In genomic region chr3:126060613-126061145, GRCh38 we compare ENCODE assay signal across 17 cellular contexts. TPM values are rescaled to one million over a fixed set of nuclear protein-coding genes. Genes with fewer than 3 reads are reported as not detected.
A peak's percentile ranks its signal among the peaks of the same experiment; 100 is the strongest.
DNase-seq lines count a peak whose midpoint lies in the region; ATAC-seq and TF ChIP-seq lines count a peak whose summit lies in the region.
"Had no signal": no experiment of that assay in that cellular context is flagged by ENCODE, and none has a peak within 500 bp of the region (broad histone marks: within the 10 kb centered on the region; RNA-seq: fewer than 3 reads in every experiment).

No MANE protein-coding gene starts in this region.

- DNase-seq in activated CD4-positive, alpha-beta T cell treated with anti-CD3 and anti-CD28 coated beads, Interleukin-2, amount 10 ng/mL, durations not matched to agents 24 days and 14 days, result peak; percentile 49
- DNase-seq in activated CD4-positive, alpha-beta T cell treated with anti-CD3 and anti-CD28 coated beads, Interleukin-2, amount 50 U/mL, for 48 hours, result no peak
- DNase-seq in HEK293T (ENCODE audit: extremely low spot score), result peak; percentile 1
- no peak for DNase-seq in neuronal stem cell (ENCODE audit: low spot score)
- no peak for DNase-seq in HFFc6
- no peak for DNase-seq in GM19238 (ENCODE audit: insufficient read length, low spot score)
- DNase-seq: CD8-positive, alpha-beta T cell; COR-L47; DMS53; GF-D8; GM23248 had no signal

- no peaks in the 10 kb centered on the region for H3K79me1 ChIP-seq in neuronal stem cell (ENCODE audit: low read depth, low read length)

- intact Hi-C loops in activated CD4-positive, alpha-beta T cell treated with anti-CD3 and anti-CD28 coated beads, Interleukin-2, amount 10 ng/mL, durations not matched to agents 24 days and 14 days (cut with micrococcal nuclease), result no loop called here

- no peak overlapping the region for H4K91ac ChIP-seq in neuronal stem cell (ENCODE audit: low read depth, low read length, poor library complexity)

- H3K27ac ChIP-seq in neuronal stem cell (replicated peaks; ENCODE audit: low read length) (no peak overlapping the region), temporal lobe (ENCODE audit: low read depth, low read length) (peak overlapping the region; percentile 37)
- H3K27ac ChIP-seq: 22Rv1, GM23248 had no signal

- no peak overlapping the region for H3K14ac ChIP-seq in neuronal stem cell (ENCODE audit: low read length)

- no peak overlapping the region for H2BK120ac ChIP-seq in neuronal stem cell (ENCODE audit: low read depth, low read length)

- peaks cover 5% of the 10 kb centered on the region for H3K4me1 Mint-ChIP-seq in activated CD4-positive, alpha-beta T cell treated with anti-CD3 and anti-CD28 coated beads, Interleukin-2, amount 10 ng/mL, durations not matched to agents 24 days and 14 days
- H3K4me1 Mint-ChIP-seq in HFFc6 (ENCODE audit: low read depth), result peaks cover 24% of the 10 kb centered on the region

- no peak for TF ChIP-seq CTCF in HFFc6 (IDR thresholded peaks at IDR 0.05)

- H2AK5ac ChIP-seq in neuronal stem cell (ENCODE audit: low read depth, low read length), result no peak overlapping the region

- H3K4me3 ChIP-seq in neuronal stem cell (ENCODE audit: low read length in 2 of 2), result no peak overlapping the region
- H3K4me3 ChIP-seq: GM23248 had no signal

- H2BK15ac ChIP-seq in neuronal stem cell (ENCODE audit: low read length), result no peak overlapping the region

- no peak overlapping the region for H3K18ac ChIP-seq in neuronal stem cell (ENCODE audit: low read length)

- CTCF ChIA-PET in HEK293T (lab: Yijun Ruan, JAX), result no interaction called here

- peak overlapping the region; percentile 18 for H2BK12ac ChIP-seq in neuronal stem cell (ENCODE audit: low read length)

- H3K9me3 Mint-ChIP-seq in activated CD4-positive, alpha-beta T cell treated with anti-CD3 and anti-CD28 coated beads, Interleukin-2, amount 10 ng/mL, durations not matched to agents 24 days and 14 days, result no peaks in the 10 kb centered on the region
- no peaks in the 10 kb centered on the region for H3K9me3 Mint-ChIP-seq in HFFc6
- H3K9me3 Mint-ChIP-seq: CD8-positive, alpha-beta T cell had no signal

- H3K4me1 ChIP-seq in neuronal stem cell (ENCODE audit: control insufficient read depth in 2 of 2, insufficient read depth in 1 of 2, low read depth in 1 of 2, low read length in 2 of 2), result peaks cover 3 to 11% of the 10 kb centered on the region in 2 donors

- no peaks in the 10 kb centered on the region for H3K27me3 Mint-ChIP-seq in activated CD4-positive, alpha-beta T cell treated with anti-CD3 and anti-CD28 coated beads, Interleukin-2, amount 10 ng/mL, durations not matched to agents 24 days and 14 days
- no peaks in the 10 kb centered on the region for H3K27me3 Mint-ChIP-seq in HFFc6 (ENCODE audit: insufficient read depth)

- no peaks in the 10 kb centered on the region for H3K36me3 Mint-ChIP-seq in activated CD4-positive, alpha-beta T cell treated with anti-CD3 and anti-CD28 coated beads, Interleukin-2, amount 10 ng/mL, durations not matched to agents 24 days and 14 days (ENCODE audit: low read depth)
- no peaks in the 10 kb centered on the region for H3K36me3 Mint-ChIP-seq in HFFc6 (ENCODE audit: low read depth)

- POLR2A ChIA-PET in HEK293T (lab: Yijun Ruan, JAX), result no interaction called here

- H3K4me2 ChIP-seq in neuronal stem cell (ENCODE audit: insufficient read depth, low read length, poor library complexity, severe bottlenecking), result no peak overlapping the region

- no peak overlapping the region for H3K27ac Mint-ChIP-seq in activated CD4-positive, alpha-beta T cell treated with anti-CD3 and anti-CD28 coated beads, Interleukin-2, amount 10 ng/mL, durations not matched to agents 24 days and 14 days
- no peak overlapping the region for H3K27ac Mint-ChIP-seq in HFFc6
- H3K27ac Mint-ChIP-seq: CD8-positive, alpha-beta T cell had no signal

- no peak overlapping the region for H2AFZ ChIP-seq in neuronal stem cell (ENCODE audit: low read length)
- H2AFZ ChIP-seq: GM23248 had no signal

- H3K9me3 ChIP-seq in neuronal stem cell (replicated peaks in 1 of 2; ENCODE audit: control insufficient read depth in 2 of 2, insufficient read depth in 1 of 2, low read depth in 1 of 2, low read length in 2 of 2), result no peaks in the 10 kb centered on the region

- no peak overlapping the region for H3K23ac ChIP-seq in neuronal stem cell (ENCODE audit: low read depth, low read length, poor library complexity)

- no peak overlapping the region for H4K8ac ChIP-seq in neuronal stem cell (ENCODE audit: low read depth, low read length)

- no peaks in the 10 kb centered on the region for H3K27me3 ChIP-seq in neuronal stem cell (ENCODE audit: control insufficient read depth in 3 of 3, insufficient read depth in 3 of 3, low read depth in 1 of 3, low read length in 3 of 3)

- peaks cover 0 to 6% of the 10 kb centered on the region in 2 donors for H3K36me3 ChIP-seq in neuronal stem cell (replicated peaks in 1 of 2; ENCODE audit: control insufficient read depth in 2 of 2, insufficient read depth in 2 of 2, low read length in 2 of 2)

- no peak for ATAC-seq in GM18498 (IDR thresholded peaks at IDR 0.05; ENCODE audit: unreplicated experiment)
- ATAC-seq: CD8-positive, alpha-beta T cell; HCT116; HepG2 had no signal

- no peak overlapping the region for H3K4ac ChIP-seq in neuronal stem cell (ENCODE audit: low read length)

- H3K4me3 Mint-ChIP-seq in activated CD4-positive, alpha-beta T cell treated with anti-CD3 and anti-CD28 coated beads, Interleukin-2, amount 10 ng/mL, durations not matched to agents 24 days and 14 days, result no peak overlapping the region
- H3K4me3 Mint-ChIP-seq in HFFc6, result no peak overlapping the region
- H3K4me3 Mint-ChIP-seq: CD14-positive monocyte; CD8-positive, alpha-beta T cell had no signal

- no CpG with 5 or more reads among the region's 7 CpGs for WGBS in neuronal stem cell (ENCODE audit: extremely low coverage in 2 of 2, insufficient read length in 2 of 2, insufficient replicate concordance in 1 of 2), 2 donors

- no peak overlapping the region for H2BK5ac ChIP-seq in neuronal stem cell (ENCODE audit: low read length)

- no peak overlapping the region for H3K9ac ChIP-seq in neuronal stem cell (ENCODE audit: low read depth, low read length, poor library complexity)
- H3K9ac ChIP-seq: GM23248 had no signal

TF ChIP-seq in HEK293T, 16 proteins besides CTCF, POLR2A, EP300 and RAD21:
- TF ChIP-seq L3MBTL2 (conservative IDR thresholded peaks at IDR 0.05) (no peak), FOXM1 (IDR thresholded peaks at IDR 0.05; ENCODE audit: borderline replicate concordance) (no peak), ARNT (IDR thresholded peaks at IDR 0.05) (no peak), LEF1 (IDR thresholded peaks at IDR 0.05; ENCODE audit: borderline replicate concordance) (no peak), FOXA1 (IDR thresholded peaks at IDR 0.05) (no peak), SUZ12 (IDR thresholded peaks at IDR 0.05) (no peak), FOXK2 (IDR thresholded peaks at IDR 0.05) (no peak), SP1 (IDR thresholded peaks at IDR 0.05) (no peak), PKNOX1 (IDR thresholded peaks at IDR 0.05) (no peak), ZNF384 (IDR thresholded peaks at IDR 0.05) (no peak), ELF4 (IDR thresholded peaks at IDR 0.05) (no peak), BHLHE40 (IDR thresholded peaks at IDR 0.05; ENCODE audit: borderline replicate concordance) (no peak), TARDBP (IDR thresholded peaks at IDR 0.05) (no peak), CTBP1 (IDR thresholded peaks at IDR 0.05; ENCODE audit: borderline replicate concordance) (no peak), HDGF (IDR thresholded peaks at IDR 0.05; ENCODE audit: borderline replicate concordance) (no peak)
TF ChIP-seq in HEK293T: peak in this region for 0.

RNA-seq across cellular contexts. Expression of gene SLC41A3, which starts 23.2 kb away (rescaled TPM):
- total RNA-seq in activated CD4-positive, alpha-beta T cell treated with anti-CD3 and anti-CD28 coated beads, Interleukin-2, amount 10 ng/mL, durations not matched to agents 24 days and 14 days, result 17.9 and 20.1 TPM in 2 replicates
- polyA plus RNA-seq in neuronal stem cell (2013, experiment 1 of 2), result 46.4 TPM
- 47.5 TPM for polyA plus RNA-seq in neuronal stem cell (2013, experiment 2 of 2)
- total RNA-seq in temporal lobe, result 52.1 TPM
- 10 to 100 TPM; 41.6 to 54.8 (median 44.7) TPM for total RNA-seq in HFFc6 (2021; fragmentation: NEBNext Ultra II Directional; extraction: Animal tissue kit (Norgen Biotek cat#: 25700))

Comparison
In these comparisons a context has a peak if more than half of its experiments do, and no peak if none do; other contexts are left out.
1. DNase-seq: peak in activated CD4-positive, alpha-beta T cell treated with anti-CD3 and anti-CD28 coated beads, Interleukin-2, amount 10 ng/mL, durations not matched to agents 24 days and 14 days (single experiment) and HEK293T (single experiment); none in activated CD4-positive, alpha-beta T cell treated with anti-CD3 and anti-CD28 coated beads, Interleukin-2, amount 50 U/mL, for 48 hours (0 of 2), neuronal stem cell (single experiment), HFFc6 (single experiment) and GM19238 (single experiment).